Comparison of ENCODE assay signal across 18 cellular contexts in genomic region chr4:168744021-168744420, GRCh38.
DNase-seq lines count a peak whose midpoint lies in the region; ATAC-seq, FAIRE-seq and TF ChIP-seq lines count a peak whose summit lies in the region.
"Had no signal": no experiment of that assay in that cellular context is flagged by ENCODE, and none has a peak within 500 bp of the region (broad histone marks: within the 10 kb centered on the region; RNA-seq: fewer than 3 reads in every experiment).

No MANE protein-coding gene starts in this region.

- 5% methylated on average over 2 of the region's 5 CpGs for WGBS in HepG2 (ENCODE audit: low lambda C conversion rate)

- H3K27me3 ChIP-seq in HepG2 (ENCODE audit: control insufficient read depth in 1 of 2, insufficient read depth in 2 of 2, low read length in 2 of 2), result 0 out of 5 replicates have a peak, but pooled peaks cover 0 to 4% of the 10 kb centered on the region in 2 experiments

- H3K27ac ChIP-seq in HepG2 (ENCODE audit: extremely low read length, insufficient read depth, low read length), result no peak overlapping the region

- H3K4me3 Mint-ChIP-seq in dendritic cell treated with granulocyte-macrophage colony-stimulating factor and Interleukin-4, amounts not matched to agents 40 ng/mL and 50 ng/mL, for 4 days, result no peak overlapping the region
- no peak overlapping the region for H3K4me3 Mint-ChIP-seq in T-helper 17 cell
- H3K4me3 Mint-ChIP-seq in activated CD8-positive, alpha-beta T cell treated with anti-CD3 and anti-CD28 coated beads, Interleukin-2, amount 10 ng/mL, durations not matched to agents 7 days and 5 days, result no peak overlapping the region
- H3K4me3 Mint-ChIP-seq: activated B cell treated with CpG ODN at 0.5 μM for 24 hours; activated CD8-positive, alpha-beta memory T cell treated with anti-CD3 and anti-CD28 coated beads, Interleukin-2, amount 10 ng/mL, durations not matched to agents 7 days and 5 days; central memory CD8-positive, alpha-beta T cell; naive B cell; stimulated activated naive B cell treated with anti-CD40 and anti-IgM and Interleukin-4, amounts not matched to agents 10 μg/mL and 1 μg/mL and 100 μg/mL, for 72 hours had no signal

- peak overlapping the region; percentile 46 for H3K27ac Mint-ChIP-seq in dendritic cell treated with granulocyte-macrophage colony-stimulating factor and Interleukin-4, amounts not matched to agents 40 ng/mL and 50 ng/mL, for 4 days
- no peak overlapping the region for H3K27ac Mint-ChIP-seq in T-helper 17 cell
- H3K27ac Mint-ChIP-seq in activated CD8-positive, alpha-beta T cell treated with anti-CD3 and anti-CD28 coated beads, Interleukin-2, amount 10 ng/mL, durations not matched to agents 7 days and 5 days, result no peak overlapping the region
- H3K27ac Mint-ChIP-seq: activated B cell treated with CpG ODN at 0.5 μM for 24 hours; activated CD8-positive, alpha-beta memory T cell treated with anti-CD3 and anti-CD28 coated beads, Interleukin-2, amount 10 ng/mL, durations not matched to agents 7 days and 5 days; naive B cell; stimulated activated naive B cell treated with anti-CD40 and anti-IgM and Interleukin-4, amounts not matched to agents 10 μg/mL and 1 μg/mL and 100 μg/mL, for 72 hours had no signal

- no peak for FAIRE-seq in HepG2 (lab: Jason Lieb, UNC)

- H3K9me3 ChIP-seq in HepG2 (ENCODE audit: low read length), result no peaks in the 10 kb centered on the region
- no peaks in the 10 kb centered on the region for H3K9me3 ChIP-seq in T-helper 17 cell (ENCODE audit: control insufficient read depth, low read length, poor library complexity, severe bottlenecking)

- peaks cover 35% of the 10 kb centered on the region for H3K4me1 Mint-ChIP-seq in dendritic cell treated with granulocyte-macrophage colony-stimulating factor and Interleukin-4, amounts not matched to agents 40 ng/mL and 50 ng/mL, for 4 days (ENCODE audit: low read depth)
- no peaks in the 10 kb centered on the region for H3K4me1 Mint-ChIP-seq in T-helper 17 cell
- H3K4me1 Mint-ChIP-seq in activated CD8-positive, alpha-beta T cell treated with anti-CD3 and anti-CD28 coated beads, Interleukin-2, amount 10 ng/mL, durations not matched to agents 7 days and 5 days (ENCODE audit: low read depth), result no peaks in the 10 kb centered on the region
- H3K4me1 Mint-ChIP-seq: activated B cell treated with CpG ODN at 0.5 μM for 24 hours; activated CD8-positive, alpha-beta memory T cell treated with anti-CD3 and anti-CD28 coated beads, Interleukin-2, amount 10 ng/mL, durations not matched to agents 7 days and 5 days; central memory CD8-positive, alpha-beta T cell had no signal

- intact Hi-C loops in dendritic cell treated with granulocyte-macrophage colony-stimulating factor and Interleukin-4, amounts not matched to agents 40 ng/mL and 50 ng/mL, for 4 days (cut with micrococcal nuclease), result no loop called here
- intact Hi-C loops in HepG2 (cut with micrococcal nuclease; ENCODE audit: unreplicated experiment), result no loop called here

- no peak overlapping the region for H3K9ac ChIP-seq in HepG2 (ENCODE audit: insufficient read depth, low read depth, low read length)

- CTCF ChIA-PET in HepG2 (lab: Yijun Ruan, JAX; ENCODE audit: low intra/inter-chr PET ratio, low total read pairs), result no interaction called here
- CTCF ChIA-PET in activated CD8-positive, alpha-beta T cell treated with anti-CD3 and anti-CD28 coated beads, Interleukin-2, amount 10 ng/mL, durations not matched to agents 7 days and 5 days (lab: Charles Lee), result no interaction called here

- ATAC-seq in HepG2, result no peak; the same call in 2 of the 3 replicates
- ATAC-seq in GM21737 (IDR thresholded peaks at IDR 0.05; ENCODE audit: unreplicated experiment), result no peak
- ATAC-seq in T-helper 17 cell, result no peak
- ATAC-seq in activated CD8-positive, alpha-beta T cell treated with anti-CD3 and anti-CD28 coated beads, Interleukin-2, amount 10 ng/mL, durations not matched to agents 7 days and 5 days, result no peak
- ATAC-seq in HG02798 (IDR thresholded peaks at IDR 0.05; ENCODE audit: poor library complexity, unreplicated experiment), result no peak
- ATAC-seq: activated CD8-positive, alpha-beta memory T cell treated with anti-CD3 and anti-CD28 coated beads, Interleukin-2, amount 10 ng/mL, durations not matched to agents 7 days and 5 days; stimulated activated naive B cell treated with anti-CD40 and anti-IgM and Interleukin-4, amounts not matched to agents 10 μg/mL and 1 μg/mL and 100 μg/mL, for 72 hours had no signal

- no peak for TF ChIP-seq RAD21 in HepG2 (CRISPR knock-in tag; IDR thresholded peaks at IDR 0.05)

- peaks cover 10% of the 10 kb centered on the region for H3K27me3 Mint-ChIP-seq in dendritic cell treated with granulocyte-macrophage colony-stimulating factor and Interleukin-4, amounts not matched to agents 40 ng/mL and 50 ng/mL, for 4 days
- peaks cover 35% of the 10 kb centered on the region for H3K27me3 Mint-ChIP-seq in T-helper 17 cell
- peaks cover 7% of the 10 kb centered on the region for H3K27me3 Mint-ChIP-seq in activated CD8-positive, alpha-beta T cell treated with anti-CD3 and anti-CD28 coated beads, Interleukin-2, amount 10 ng/mL, durations not matched to agents 7 days and 5 days (ENCODE audit: low read depth)
- H3K27me3 Mint-ChIP-seq: activated B cell treated with CpG ODN at 0.5 μM for 24 hours had no signal

- no peaks in the 10 kb centered on the region for H3K9me3 Mint-ChIP-seq in dendritic cell treated with granulocyte-macrophage colony-stimulating factor and Interleukin-4, amounts not matched to agents 40 ng/mL and 50 ng/mL, for 4 days
- H3K9me3 Mint-ChIP-seq in activated CD8-positive, alpha-beta T cell treated with anti-CD3 and anti-CD28 coated beads, Interleukin-2, amount 10 ng/mL, durations not matched to agents 7 days and 5 days (ENCODE audit: insufficient read depth), result no peaks in the 10 kb centered on the region
- H3K9me3 Mint-ChIP-seq: activated B cell treated with CpG ODN at 0.5 μM for 24 hours; central memory CD8-positive, alpha-beta T cell; stimulated activated naive B cell treated with anti-CD40 and anti-IgM and Interleukin-4, amounts not matched to agents 10 μg/mL and 1 μg/mL and 100 μg/mL, for 72 hours had no signal

- H3K4me2 ChIP-seq in HepG2 (ENCODE audit: low read depth, low read length), result no peak overlapping the region

- BruUV-seq in HepG2 (replicated peaks; lab: Mats Ljungman, UMichigan), result no TSS peak

- no peak overlapping the region for H3K4me3 ChIP-seq in HepG2 (replicated peaks in 1 of 3; ENCODE audit: insufficient read depth in 1 of 3, low read depth in 2 of 3, low read length in 3 of 3)

- no peaks in the 10 kb centered on the region for H3K36me3 ChIP-seq in HepG2 (replicated peaks in 1 of 2; ENCODE audit: control insufficient read depth in 1 of 2, insufficient read depth in 2 of 2, low read length in 2 of 2)

- TF ChIP-seq POLR2A in HepG2 (IDR thresholded peaks at IDR 0.05; ENCODE audit: insufficient read depth in 1 of 2, low read depth in 2 of 2, low read length in 2 of 2), result no peak

- DNase-seq in HPDE6-E6E7 (ENCODE audit: extremely low spot score), result peak; percentile 11
- DNase-seq in HepG2 (ENCODE audit: low spot score), result peak; percentile 3
- peak; percentile 78 for DNase-seq in smooth muscle cell of the brain vasculature (ENCODE audit: low read depth, low spot score)
- DNase-seq in T-helper 17 cell, result no peak
- no peak for DNase-seq in activated CD8-positive, alpha-beta T cell treated with anti-CD3 and anti-CD28 coated beads, Interleukin-2, amount 10 ng/mL, durations not matched to agents 7 days and 5 days
- DNase-seq: activated B cell treated with CpG ODN at 0.5 μM for 24 hours; activated CD8-positive, alpha-beta memory T cell treated with anti-CD3 and anti-CD28 coated beads, Interleukin-2, amount 10 ng/mL, durations not matched to agents 7 days and 5 days; activated naive CD4-positive, alpha-beta T cell treated with anti-CD3 and anti-CD28 coated beads, Interleukin-2, amount 50 U/mL, for 16 hours; hippocampal formation; Kasumi-1; naive B cell; NCI-H1436 treated with DMSO at 0.1 percent for 48 hours; stimulated activated naive B cell treated with anti-CD40 and anti-IgM and Interleukin-4, amounts not matched to agents 10 μg/mL and 1 μg/mL and 100 μg/mL, for 72 hours; SW 1271 had no signal

- 0 out of 2 replicates have a peak, but pooled peaks cover 7% of the 10 kb centered on the region for H3K4me1 ChIP-seq in HepG2 (ENCODE audit: insufficient read depth, low read length)

- POLR2A ChIA-PET in HepG2 (lab: Yijun Ruan, JAX), result no interaction called here
- POLR2A ChIA-PET in activated CD8-positive, alpha-beta T cell treated with anti-CD3 and anti-CD28 coated beads, Interleukin-2, amount 10 ng/mL, durations not matched to agents 7 days and 5 days (lab: Charles Lee), result no interaction called here

- H2AFZ ChIP-seq in HepG2 (ENCODE audit: low read length), result no peak overlapping the region

- no peak for TF ChIP-seq CTCF in HepG2 (CRISPR knock-in tag; IDR thresholded peaks at IDR 0.05)

- H3K36me3 Mint-ChIP-seq in dendritic cell treated with granulocyte-macrophage colony-stimulating factor and Interleukin-4, amounts not matched to agents 40 ng/mL and 50 ng/mL, for 4 days (ENCODE audit: low read depth), result no peaks in the 10 kb centered on the region
- H3K36me3 Mint-ChIP-seq in T-helper 17 cell (ENCODE audit: low read depth), result no peaks in the 10 kb centered on the region
- no peaks in the 10 kb centered on the region for H3K36me3 Mint-ChIP-seq in activated CD8-positive, alpha-beta T cell treated with anti-CD3 and anti-CD28 coated beads, Interleukin-2, amount 10 ng/mL, durations not matched to agents 7 days and 5 days (ENCODE audit: low read depth)
- H3K36me3 Mint-ChIP-seq: activated CD8-positive, alpha-beta memory T cell treated with anti-CD3 and anti-CD28 coated beads, Interleukin-2, amount 10 ng/mL, durations not matched to agents 7 days and 5 days; naive B cell; stimulated activated naive B cell treated with anti-CD40 and anti-IgM and Interleukin-4, amounts not matched to agents 10 μg/mL and 1 μg/mL and 100 μg/mL, for 72 hours had no signal

- TF ChIP-seq EP300 in HepG2 (IDR thresholded peaks at IDR 0.05; ENCODE audit: low read depth in 2 of 2, low read length in 2 of 2), result no peak
- TF ChIP-seq EP300 in HepG2 (CRISPR knock-in tag; IDR thresholded peaks at IDR 0.05; ENCODE audit: borderline replicate concordance), result no peak

- no peaks in the 10 kb centered on the region for H3K79me2 ChIP-seq in HepG2 (ENCODE audit: insufficient read depth, low read length)

- in situ Hi-C loops in HepG2 (cut with HindIII; ENCODE audit: extremely low pct_ligation_motif_present, low pct_unique_long_range_greater_than_20kb), result no loop called here

- H4K20me1 ChIP-seq in HepG2 (ENCODE audit: insufficient read depth, low read length), result no peaks in the 10 kb centered on the region

TF ChIP-seq in HepG2, 621 proteins besides CTCF, POLR2A, EP300 and RAD21:
- TF ChIP-seq FOSL2 (CRISPR knock-in tag; IDR thresholded peaks at IDR 0.05), result 0 out of 2 replicates have a peak, but pooled peaks have one; percentile 6
- TF ChIP-seq POLR2G (IDR thresholded peaks at IDR 0.05; ENCODE audit: low read depth, low read length), result no peak

Comparison
In these comparisons a context has a peak if more than half of its experiments do, and no peak if none do; other contexts are left out.
1. DNase-seq: peak in HPDE6-E6E7 (single experiment), HepG2 (single experiment) and smooth muscle cell of the brain vasculature (single experiment); none in T-helper 17 cell (0 of 3) and activated CD8-positive, alpha-beta T cell treated with anti-CD3 and anti-CD28 coated beads, Interleukin-2, amount 10 ng/mL, durations not matched to agents 7 days and 5 days (single experiment).